In genomic region chr10:67868132-67868531, GRCh38 we compare ENCODE assay signal across 9 cellular contexts. TPM values are rescaled to one million over a fixed set of nuclear protein-coding genes. Genes with fewer than 3 reads are reported as not detected.
"Had no signal": no experiment of that assay in that cellular context is flagged by ENCODE, and none has a peak within 500 bp of the region (broad histone marks: within the 10 kb centered on the region; RNA-seq: fewer than 3 reads in every experiment).

No MANE protein-coding gene starts in this region.

- H3K27me3 Mint-ChIP-seq: IgD-negative memory B cell had no signal

- H3K27ac ChIP-seq: HL-60, KMS-11 had no signal

- FAIRE-seq: HepG2, HTR-8/SVneo, K562 had no signal

- H3K4me3 Mint-ChIP-seq: IgD-negative memory B cell had no signal

- H3K4me2 ChIP-seq: KMS-11 had no signal

- ATAC-seq: HepG2, K562 had no signal

- H3K9me3 Mint-ChIP-seq: IgD-negative memory B cell had no signal

- H3K27ac Mint-ChIP-seq: IgD-negative memory B cell had no signal

- DNase-seq: IMR-90, KBM-7, KG1 had no signal

- H3K4me3 ChIP-seq: K562 had no signal

- H3K9ac ChIP-seq: KMS-11 had no signal

RNA-seq across cellular contexts. Expression of gene DNAJC12, which starts 30.1 kb away (rescaled TPM):
- polyA plus RNA-seq: IgD-negative memory B cell had no signal
